Comparison of ENCODE assay signal across 8 cellular contexts in the genomic region with DNA sequence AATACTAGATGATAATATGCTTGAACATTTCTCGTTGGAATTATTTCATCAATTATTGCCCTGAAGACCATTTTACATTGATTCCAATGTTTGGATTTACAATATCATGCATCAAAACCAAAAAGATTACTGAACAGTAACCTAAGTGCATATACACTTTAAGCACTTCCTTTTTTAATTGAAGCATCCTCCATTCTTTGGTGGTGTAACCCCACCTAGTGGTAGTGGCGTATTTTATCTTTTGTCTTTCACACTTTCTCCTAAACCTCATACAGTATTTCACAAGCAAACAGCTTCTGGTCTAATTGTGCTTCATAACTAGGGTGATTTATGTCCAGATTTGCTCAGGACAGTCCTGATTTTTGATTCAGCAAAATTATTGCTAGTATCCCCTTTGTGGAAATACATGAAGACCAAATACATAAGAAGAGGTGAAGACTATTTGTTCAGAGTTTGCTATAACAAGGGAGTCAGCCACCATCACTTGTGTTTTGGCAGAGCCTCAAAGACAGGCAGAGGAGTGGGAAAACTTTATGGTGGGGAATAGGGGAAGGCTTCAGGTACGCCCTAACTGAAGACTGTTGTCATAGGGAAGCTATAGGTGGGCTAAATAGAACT. TPM values are rescaled to one million over a fixed set of nuclear protein-coding genes. Genes with fewer than 3 reads are reported as not detected.
DNase-seq lines count a peak whose midpoint lies in the region; ATAC-seq and TF ChIP-seq lines count a peak whose summit lies in the region.

No MANE protein-coding gene starts in this region.

- no peaks in the 10 kb centered on the region for H3K9me3 ChIP-seq in PC-9 (ENCODE audit: insufficient read depth, low read depth)

- H3K9me3 Mint-ChIP-seq in stimulated activated naive CD8-positive, alpha-beta T cell treated with anti-CD3 and anti-CD28 coated beads, Interleukin-15, Interleukin-2, amounts not matched to agents 100 ng/mL and 50 ng/mL, for 24 hours: no peaks in the 10 kb centered on the region

- H3K4me2 ChIP-seq in PC-9: peak overlapping the region; percentile 43

- H3K27me3 ChIP-seq in PC-9 (ENCODE audit: insufficient read depth, low read depth): no peaks in the 10 kb centered on the region

- no peak overlapping the region for H3K4me3 ChIP-seq in PC-9
- H3K4me3 ChIP-seq in choroid plexus epithelial cell (ENCODE audit: low read depth, low read length): no peak overlapping the region

- H3K36me3 Mint-ChIP-seq in stimulated activated naive CD8-positive, alpha-beta T cell treated with anti-CD3 and anti-CD28 coated beads, Interleukin-15, Interleukin-2, amounts not matched to agents 100 ng/mL and 50 ng/mL, for 24 hours (ENCODE audit: low read depth): no peaks in the 10 kb centered on the region

- ATAC-seq in stimulated activated naive CD8-positive, alpha-beta T cell treated with anti-CD3 and anti-CD28 coated beads, Interleukin-15, Interleukin-2, amounts not matched to agents 100 U/mL and 50 U/mL, for 24 hours: no peak
- ATAC-seq in GM21825 (IDR thresholded peaks at IDR 0.05; ENCODE audit: unreplicated experiment) (peak; percentile 48), HG03025 (IDR thresholded peaks at IDR 0.05; ENCODE audit: low FRiP score, unreplicated experiment) (no peak)

- H3K79me2 ChIP-seq in PC-9 (ENCODE audit: low read depth): peaks cover 14% of the 10 kb centered on the region

- peaks cover 41% of the 10 kb centered on the region for H3K4me1 Mint-ChIP-seq in stimulated activated naive CD8-positive, alpha-beta T cell treated with anti-CD3 and anti-CD28 coated beads, Interleukin-15, Interleukin-2, amounts not matched to agents 100 ng/mL and 50 ng/mL, for 24 hours (ENCODE audit: low read depth)

- BruUV-seq in PC-9 (replicated peaks; lab: Mats Ljungman, UMichigan): no TSS peak

- H3K27ac Mint-ChIP-seq in stimulated activated naive CD8-positive, alpha-beta T cell treated with anti-CD3 and anti-CD28 coated beads, Interleukin-15, Interleukin-2, amounts not matched to agents 100 ng/mL and 50 ng/mL, for 24 hours: peak overlapping the region; percentile 87

- intact Hi-C loops in PC-9 (cut with micrococcal nuclease; ENCODE audit: unreplicated experiment): loop anchor here (1.0 to 10.0 kb wide), 7 partner anchors 166 to 1199 kb away; no protein-coding TSS in a partner anchor

- H3K27ac ChIP-seq in PC-9: no peak overlapping the region

- no peaks in the 10 kb centered on the region for H3K36me3 ChIP-seq in PC-9 (ENCODE audit: low read depth)

- peaks cover 14% of the 10 kb centered on the region for H3F3A ChIP-seq in PC-9 (ENCODE audit: insufficient read depth, low read depth)

- no peaks in the 10 kb centered on the region for H3K27me3 Mint-ChIP-seq in stimulated activated naive CD8-positive, alpha-beta T cell treated with anti-CD3 and anti-CD28 coated beads, Interleukin-15, Interleukin-2, amounts not matched to agents 100 ng/mL and 50 ng/mL, for 24 hours

- POLR2A ChIA-PET in PC-9 (lab: Charles Lee; ENCODE audit: unreplicated experiment): interaction anchor here (0.5 kb wide), 2 partner anchors 557 to 580 kb away, joined by 3 read pairs; no protein-coding TSS in a partner anchor

- DNase-seq in stimulated activated naive CD8-positive, alpha-beta T cell treated with anti-CD3 and anti-CD28 coated beads, Interleukin-15, Interleukin-2, amounts not matched to agents 100 U/mL and 50 U/mL, for 24 hours: no peak
- DNase-seq in Kasumi-1 (lab: John Stamatoyannopoulos, UW) (peak; percentile 83 to 89), PC-9 (peak; percentile 26 to 64), choroid plexus epithelial cell (ENCODE audit: low read depth) (peak; percentile 79), medulla oblongata (ENCODE audit: extremely low spot score) (peak; percentile 87)

- H3K9me2 ChIP-seq in PC-9 (ENCODE audit: insufficient read depth): no peaks in the 10 kb centered on the region

- peaks cover 13% of the 10 kb centered on the region for H3K4me1 ChIP-seq in PC-9 (replicated peaks; ENCODE audit: insufficient read depth)

- no peaks in the 10 kb centered on the region for H4K20me1 ChIP-seq in PC-9 (ENCODE audit: insufficient read depth)

- peak overlapping the region; percentile 68 for H3K4me3 Mint-ChIP-seq in stimulated activated naive CD8-positive, alpha-beta T cell treated with anti-CD3 and anti-CD28 coated beads, Interleukin-15, Interleukin-2, amounts not matched to agents 100 ng/mL and 50 ng/mL, for 24 hours

- peak; percentile 77 for TF ChIP-seq CTCF in PC-9 (conservative IDR thresholded peaks at IDR 0.05)
- TF ChIP-seq CTCF in choroid plexus epithelial cell (conservative IDR thresholded peaks at IDR 0.05; ENCODE audit: low read depth, low read length): peak; percentile 60

- no peak overlapping the region for H2AFZ ChIP-seq in PC-9

- CTCF ChIA-PET in PC-9 (lab: Charles Lee): interaction anchor here (0.6 to 1.2 kb wide), 4 partner anchors 21 to 635 kb away, joined by 3 to 4 read pairs (median 3); no protein-coding TSS in a partner anchor

RNA-seq across cellular contexts. Expression of a gene that starts 3.4 kb away (rescaled TPM):
- 27.3 and 36.1 TPM in 2 replicates for total RNA-seq in PC-9 (2021)

RNA-seq across cellular contexts. Expression of a gene that starts 23.3 kb away (rescaled TPM):
- 86.2 and 93.8 TPM in 2 replicates for total RNA-seq in PC-9 (2021)
